In the genomic region with DNA sequence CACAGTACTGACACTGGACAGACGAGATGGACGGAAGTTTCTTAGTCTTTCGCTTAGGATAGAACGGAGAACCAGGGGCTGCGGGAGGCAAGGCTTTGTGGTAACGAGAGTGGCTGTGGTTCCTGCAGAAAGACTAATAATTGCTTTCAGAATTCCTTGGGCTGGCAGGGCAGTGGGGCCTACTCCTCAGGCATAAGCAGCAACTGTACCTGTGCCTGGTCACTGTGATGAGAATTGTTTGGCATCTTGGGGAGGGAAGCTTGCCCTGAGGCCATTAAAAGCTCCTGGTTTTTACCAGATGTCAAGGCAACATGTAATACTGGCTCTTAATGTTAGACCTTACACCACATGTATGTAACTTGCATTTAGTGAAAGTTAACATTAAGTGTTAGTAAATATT, we compare ENCODE assay signal across 18 cellular contexts. TPM values are rescaled to one million over a fixed set of nuclear protein-coding genes. Genes with fewer than 3 reads are reported as not detected.
DNase-seq lines count a peak whose midpoint lies in the region; ATAC-seq, FAIRE-seq and TF ChIP-seq lines count a peak whose summit lies in the region.
"Had no signal": no experiment of that assay in that cellular context is flagged by ENCODE, and none has a peak within 500 bp of the region (broad histone marks: within the 10 kb centered on the region; RNA-seq: fewer than 3 reads in every experiment).

No MANE protein-coding gene starts in this region.

- no peaks in the 10 kb centered on the region for H3K27me3 Mint-ChIP-seq in MCF 10A (ENCODE audit: insufficient read depth, unreplicated experiment)
- H3K27me3 Mint-ChIP-seq: CD8-positive, alpha-beta memory T cell had no signal

- intact Hi-C loops in MCF 10A (cut with micrococcal nuclease) (no loop called here), breast epithelium (cut with DNase I; ENCODE audit: low total_unique reads) (no loop called here)

- H3K9me3 ChIP-seq in breast epithelium (no peaks in the 10 kb centered on the region), OCI-LY3 (ENCODE audit: insufficient read depth, low read length) (no peaks in the 10 kb centered on the region), smooth muscle cell (replicated peaks; ENCODE audit: low read depth) (no peaks in the 10 kb centered on the region)
- H3K9me3 ChIP-seq: A549, MG63 had no signal

- H3K4me2 ChIP-seq in OCI-LY3 (ENCODE audit: low read length) (no peak overlapping the region; the same call in 1 of the 2 replicates), smooth muscle cell (no peak overlapping the region)
- H3K4me2 ChIP-seq: A549, KMS-11 had no signal

- H3K27ac Mint-ChIP-seq in MCF 10A (ENCODE audit: low read depth, unreplicated experiment), result peak overlapping the region; percentile 74

- ATAC-seq in GM21423 (IDR thresholded peaks at IDR 0.05; ENCODE audit: unreplicated experiment), result no peak

- H2AFZ ChIP-seq in OCI-LY3 (ENCODE audit: low read depth, low read length), result no peak overlapping the region
- no peak overlapping the region for H2AFZ ChIP-seq in smooth muscle cell (ENCODE audit: low read depth)

- CTCF ChIA-PET in MCF 10A (lab: Yijun Ruan, JAX), result no interaction called here

- DNase-seq in MCF 10A (ENCODE audit: unreplicated experiment) (no peak), breast epithelium (ENCODE audit: low spot score in 2 of 2) (no peak), islet precursor cell (peak; percentile 94), smooth muscle cell (lab: John Stamatoyannopoulos, UW; ENCODE audit: unreplicated experiment) (no peak), AG08395 (ENCODE audit: low spot score) (no peak), RCC 7860 (ENCODE audit: low spot score) (no peak)
- DNase-seq: CD8-positive, alpha-beta memory T cell; DND-41; GF-D8; MG63; NCI-H1105; NCI-H1930; SIG-M5 had no signal

- BruUV-seq in MCF 10A (replicated peaks; lab: Mats Ljungman, UMichigan), result no TSS peak

- no peak for TF ChIP-seq POLR2A in breast epithelium (IDR thresholded peaks at IDR 0.05)

- H3K4me3 ChIP-seq in breast epithelium, result no peak overlapping the region
- no peak overlapping the region for H3K4me3 ChIP-seq in OCI-LY3 (ENCODE audit: low read length)
- no peak overlapping the region for H3K4me3 ChIP-seq in smooth muscle cell
- H3K4me3 ChIP-seq: A549, MG63 had no signal

- TF ChIP-seq CTCF in MCF 10A (IDR thresholded peaks at IDR 0.05; ENCODE audit: unreplicated experiment), result no peak
- no peak for TF ChIP-seq CTCF in breast epithelium (IDR thresholded peaks at IDR 0.05)
- no peak for TF ChIP-seq CTCF in OCI-LY3 (IDR thresholded peaks at IDR 0.05; ENCODE audit: low read depth, low read length)
- no peak for TF ChIP-seq CTCF in smooth muscle cell (IDR thresholded peaks at IDR 0.05; ENCODE audit: borderline replicate concordance, insufficient read depth, poor library complexity, severe bottlenecking)

- H3K36me3 ChIP-seq in breast epithelium (no peaks in the 10 kb centered on the region), OCI-LY3 (replicated peaks; ENCODE audit: low read depth, low read length) (peaks cover 58% of the 10 kb centered on the region), smooth muscle cell (ENCODE audit: low read depth) (no peaks in the 10 kb centered on the region)

- peaks cover 17% of the 10 kb centered on the region for H3K4me1 Mint-ChIP-seq in MCF 10A (ENCODE audit: insufficient read depth, unreplicated experiment)

- POLR2A ChIA-PET in MCF 10A (lab: Yijun Ruan, JAX), result interaction anchor here (0.9 kb wide), 1 partner anchor 12 kb away, joined by 4 read pairs; no protein-coding TSS in a partner anchor

- H3K27me3 ChIP-seq in breast epithelium (no peaks in the 10 kb centered on the region), OCI-LY3 (ENCODE audit: low read depth, low read length) (no peaks in the 10 kb centered on the region), smooth muscle cell (ENCODE audit: low read depth) (no peaks in the 10 kb centered on the region)
- H3K27me3 ChIP-seq: MG63 had no signal

- H3K27ac ChIP-seq in breast epithelium (no peak overlapping the region), OCI-LY3 (ENCODE audit: low read length) (peak overlapping the region; percentile 87), smooth muscle cell (ENCODE audit: low read depth) (peak overlapping the region; percentile 28)
- H3K27ac ChIP-seq: A549, KMS-11 had no signal

- no peak overlapping the region for H3K4me3 Mint-ChIP-seq in MCF 10A (ENCODE audit: unreplicated experiment)
- H3K4me3 Mint-ChIP-seq: CD8-positive, alpha-beta memory T cell had no signal

- H4K20me1 ChIP-seq in OCI-LY3 (ENCODE audit: insufficient read depth, low read length) (peaks cover 74% of the 10 kb centered on the region), smooth muscle cell (ENCODE audit: low read depth) (peaks cover 87% of the 10 kb centered on the region)

- H3K36me3 Mint-ChIP-seq in MCF 10A (ENCODE audit: insufficient read depth, unreplicated experiment), result peaks cover 55% of the 10 kb centered on the region

- FAIRE-seq in RCC 7860 (lab: Jason Lieb, UNC), result no peak
- FAIRE-seq: A549, H1 had no signal

- H3K79me2 ChIP-seq in OCI-LY3 (ENCODE audit: low read length) (peaks cover 100% of the 10 kb centered on the region), smooth muscle cell (ENCODE audit: low read depth) (peaks cover 100% of the 10 kb centered on the region)

- H3K4me1 ChIP-seq in breast epithelium, result no peaks in the 10 kb centered on the region
- peaks cover 34% of the 10 kb centered on the region for H3K4me1 ChIP-seq in OCI-LY3 (ENCODE audit: low read length)
- H3K4me1 ChIP-seq in smooth muscle cell (ENCODE audit: low read depth), result peaks cover 10% of the 10 kb centered on the region

- H3K9ac ChIP-seq in OCI-LY3 (ENCODE audit: low read length) (no peak overlapping the region), smooth muscle cell (ENCODE audit: low read depth) (no peak overlapping the region)
- H3K9ac ChIP-seq: KMS-11 had no signal

- no peaks in the 10 kb centered on the region for H3K9me3 Mint-ChIP-seq in MCF 10A (ENCODE audit: unreplicated experiment)
- H3K9me3 Mint-ChIP-seq: CD8-positive, alpha-beta memory T cell had no signal

- WGBS in smooth muscle cell (ENCODE audit: low lambda C conversion rate), result 73% methylated on average over 6 of the region's 6 CpGs

- peaks cover 5% of the 10 kb centered on the region for H3F3A ChIP-seq in smooth muscle cell (ENCODE audit: low read depth)

RNA-seq across cellular contexts. Expression of gene NIPA2, which starts 7.6 kb away (rescaled TPM):
- total RNA-seq in MCF 10A (2022), result 50.4 and 51.9 TPM in 2 replicates
- total RNA-seq in breast epithelium, result 10 to 100 TPM; 35.7 to 50.8 (median 40.3) TPM
- total RNA-seq in smooth muscle cell, result 70.5 and 85.9 TPM in 2 replicates
- polyA plus RNA-seq in smooth muscle cell, result 44.7 and 48.6 TPM in 2 replicates

RNA-seq across cellular contexts. Expression of gene NIPA1, which starts 59.6 kb away (rescaled TPM):
- 18.6 and 18.8 TPM in 2 replicates for total RNA-seq in MCF 10A (2022)
- total RNA-seq in breast epithelium, result 10 to 100 TPM in 1 of 3 donors, 1 to 10 TPM in 2; 5.4 to 15.4 (median 9.5) TPM
- 6.2 and 8.1 TPM in 2 replicates for total RNA-seq in smooth muscle cell
- 1.7 and 2.2 TPM in 2 replicates for polyA plus RNA-seq in smooth muscle cell

Comparison
In these comparisons a context has a peak if more than half of its experiments do, and no peak if none do; other contexts are left out.
1. H3K27ac ChIP-seq: peak in OCI-LY3 (single experiment) and smooth muscle cell (single experiment); none in breast epithelium (0 of 2).